In the genomic region with DNA sequence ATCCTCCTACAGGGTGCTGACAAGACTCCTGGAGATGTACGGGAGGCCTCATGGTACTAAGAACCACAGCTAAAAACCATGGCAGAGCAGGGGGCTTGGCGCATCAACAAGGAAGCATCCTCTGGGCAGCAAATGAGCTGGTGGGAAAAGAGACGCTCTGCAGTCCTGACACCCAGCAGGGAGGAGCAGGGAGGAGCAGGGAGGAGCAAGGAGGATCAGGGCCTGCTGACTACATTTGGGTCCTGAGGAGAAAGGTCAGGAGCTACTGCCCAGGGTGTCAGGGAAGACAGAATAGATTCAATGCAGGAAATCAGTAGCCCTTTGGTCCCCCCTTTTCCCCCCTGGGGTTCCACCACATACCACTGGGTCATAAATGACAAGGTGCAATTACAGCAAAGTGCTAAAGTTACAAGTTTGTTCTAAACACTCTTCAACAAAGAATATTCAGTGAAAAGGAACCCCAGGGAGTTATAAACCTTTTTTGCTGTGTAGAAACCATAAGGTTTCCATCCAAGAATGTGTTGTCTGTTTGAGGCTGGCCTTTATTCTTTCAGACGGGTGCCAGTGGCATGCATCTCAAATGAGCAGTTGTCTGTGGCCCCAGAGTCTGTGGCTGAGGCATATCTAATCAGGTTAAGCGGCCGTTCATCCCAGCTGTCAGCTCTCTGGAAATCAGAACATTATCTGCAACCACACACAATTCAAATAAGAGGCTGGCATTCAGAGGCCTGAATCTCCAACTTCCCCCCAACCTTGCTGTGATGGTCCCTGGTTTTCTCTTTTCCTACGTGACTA, we compare ENCODE assay signal across 26 cellular contexts.
DNase-seq lines count a peak whose midpoint lies in the region; ATAC-seq, FAIRE-seq and TF ChIP-seq lines count a peak whose summit lies in the region.
"Had no signal": no experiment of that assay in that cellular context is flagged by ENCODE, and none has a peak within 500 bp of the region (broad histone marks: within the 10 kb centered on the region; RNA-seq: fewer than 3 reads in every experiment).

No MANE protein-coding gene starts in this region.

- H3K36me3 ChIP-seq in WERI-Rb-1, result no peaks in the 10 kb centered on the region
- H3K36me3 ChIP-seq in smooth muscle cell (ENCODE audit: low read depth), result no peaks in the 10 kb centered on the region
- H3K36me3 ChIP-seq: ovary, suprapubic skin had no signal

- H3K4me3 ChIP-seq in WERI-Rb-1 (ENCODE audit: low read depth, low read length), result peak overlapping the region; percentile 15
- H3K4me3 ChIP-seq in smooth muscle cell, result no peak overlapping the region
- H3K4me3 ChIP-seq: ovary, suprapubic skin had no signal

- H3K4me1 ChIP-seq in smooth muscle cell (ENCODE audit: low read depth), result no peaks in the 10 kb centered on the region
- H3K4me1 ChIP-seq: suprapubic skin had no signal

- H4K20me1 ChIP-seq in smooth muscle cell (ENCODE audit: low read depth), result no peaks in the 10 kb centered on the region

- H3K4me1 Mint-ChIP-seq in activated T-cell treated with anti-CD3 and anti-CD28 coated beads, Interleukin-2, amount 50 U/mL, for 24 hours (ENCODE audit: low read depth), result peaks cover 13% of the 10 kb centered on the region
- H3K4me1 Mint-ChIP-seq: central memory CD8-positive, alpha-beta T cell had no signal

- ATAC-seq in Right ventricle myocardium inferior, result no peak
- ATAC-seq: activated CD8-positive, alpha-beta T cell treated with anti-CD3 and anti-CD28 coated beads for 36 hours; natural killer cell treated with Interleukin-12 subunit alpha and Interleukin-12 subunit beta and Interleukin-15 and Interleukin-18, amount 100 ng/mL, for 72 hours had no signal

- H3K27me3 Mint-ChIP-seq in activated T-cell treated with anti-CD3 and anti-CD28 coated beads, Interleukin-2, amount 50 U/mL, for 24 hours, result no peaks in the 10 kb centered on the region
- H3K27me3 Mint-ChIP-seq: activated CD8-positive, alpha-beta T cell treated with anti-CD3 and anti-CD28 coated beads for 36 hours; central memory CD8-positive, alpha-beta T cell; dendritic cell treated with granulocyte-macrophage colony-stimulating factor and Interleukin-4, amounts not matched to agents 40 ng/mL and 50 ng/mL, for 4 days had no signal

- FAIRE-seq in urothelium cell line (lab: Jason Lieb, UNC), result no peak
- FAIRE-seq: endothelial cell of umbilical vein, GM18507, kidney, TTC549 had no signal

- no peak overlapping the region for H2AFZ ChIP-seq in smooth muscle cell (ENCODE audit: low read depth)

- H3K36me3 Mint-ChIP-seq in activated T-cell treated with anti-CD3 and anti-CD28 coated beads, Interleukin-2, amount 50 U/mL, for 24 hours (ENCODE audit: low read depth), result no peaks in the 10 kb centered on the region
- H3K36me3 Mint-ChIP-seq: activated naive CD8-positive, alpha-beta T cell had no signal

- DNase-seq in NCI-H526 treated with DMSO at 0.1 percent for 48 hours (lab: John Stamatoyannopoulos, UW) (peak; percentile 36), WERI-Rb-1 (peak; percentile 91), foreskin melanocyte (peak; percentile 76), smooth muscle cell (lab: John Stamatoyannopoulos, UW; ENCODE audit: unreplicated experiment) (no peak), NCI-H1105 treated with DMSO at 0.1 percent for 48 hours (lab: John Stamatoyannopoulos, UW) (no peak), Right ventricle myocardium inferior (ENCODE audit: missing footprints) (no peak), urothelium cell line (ENCODE audit: low spot score) (no peak)
- no peak for DNase-seq in activated T-cell treated with anti-CD3 and anti-CD28 coated beads, Interleukin-2, amount 50 U/mL, for 24 hours
- DNase-seq: activated CD8-positive, alpha-beta T cell treated with anti-CD3 and anti-CD28 coated beads for 36 hours; aorta; C1 segment of cervical spinal cord; kidney; NCI-H1436 treated with DMSO at 0.1 percent for 48 hours; NCI-H446; ovary; SIG-M5 had no signal

- intact Hi-C loops in Right ventricle myocardium inferior (cut with DNase I), result no loop called here

- WGBS in smooth muscle cell (ENCODE audit: low lambda C conversion rate), result 43% methylated on average over 7 of the region's 7 CpGs

- H3K27ac ChIP-seq in WERI-Rb-1 (peak overlapping the region; percentile 86), smooth muscle cell (ENCODE audit: low read depth) (no peak overlapping the region)
- H3K27ac ChIP-seq: HL-60, KMS-11, ovary, suprapubic skin had no signal

- no peaks in the 10 kb centered on the region for H3K27me3 ChIP-seq in WERI-Rb-1 (ENCODE audit: insufficient read depth, low read depth, severe bottlenecking)
- H3K27me3 ChIP-seq in smooth muscle cell (ENCODE audit: low read depth), result no peaks in the 10 kb centered on the region
- H3K27me3 ChIP-seq: ovary, suprapubic skin had no signal

- no peak overlapping the region for H3K9ac ChIP-seq in smooth muscle cell (ENCODE audit: low read depth)
- H3K9ac ChIP-seq: KMS-11 had no signal

- H3K4me2 ChIP-seq in smooth muscle cell, result peak overlapping the region; percentile 37
- H3K4me2 ChIP-seq: KMS-11 had no signal

- H3K9me3 ChIP-seq in WERI-Rb-1 (ENCODE audit: severe bottlenecking), result no peaks in the 10 kb centered on the region
- H3K9me3 ChIP-seq in smooth muscle cell (replicated peaks; ENCODE audit: low read depth), result no peaks in the 10 kb centered on the region
- H3K9me3 ChIP-seq: ovary, suprapubic skin had no signal

- H3F3A ChIP-seq in smooth muscle cell (ENCODE audit: low read depth), result no peaks in the 10 kb centered on the region

- H3K4me3 Mint-ChIP-seq in activated T-cell treated with anti-CD3 and anti-CD28 coated beads, Interleukin-2, amount 50 U/mL, for 24 hours, result no peak overlapping the region
- H3K4me3 Mint-ChIP-seq: activated CD8-positive, alpha-beta T cell treated with anti-CD3 and anti-CD28 coated beads for 36 hours; activated naive CD8-positive, alpha-beta T cell; central memory CD8-positive, alpha-beta T cell; dendritic cell treated with granulocyte-macrophage colony-stimulating factor and Interleukin-4, amounts not matched to agents 40 ng/mL and 50 ng/mL, for 4 days; natural killer cell treated with Interleukin-12 subunit alpha and Interleukin-12 subunit beta and Interleukin-15 and Interleukin-18, amount 100 ng/mL, for 72 hours had no signal

- peaks cover 6% of the 10 kb centered on the region for H3K9me3 Mint-ChIP-seq in activated T-cell treated with anti-CD3 and anti-CD28 coated beads, Interleukin-2, amount 50 U/mL, for 24 hours
- H3K9me3 Mint-ChIP-seq: dendritic cell treated with granulocyte-macrophage colony-stimulating factor and Interleukin-4, amounts not matched to agents 40 ng/mL and 50 ng/mL, for 4 days had no signal

- H3K79me2 ChIP-seq in smooth muscle cell (ENCODE audit: low read depth), result no peaks in the 10 kb centered on the region

- TF ChIP-seq CTCF in WERI-Rb-1 (IDR thresholded peaks at IDR 0.05; ENCODE audit: low read depth, low read length) (no peak), smooth muscle cell (IDR thresholded peaks at IDR 0.05; ENCODE audit: borderline replicate concordance, insufficient read depth, poor library complexity, severe bottlenecking) (no peak)

- H3K27ac Mint-ChIP-seq in activated T-cell treated with anti-CD3 and anti-CD28 coated beads, Interleukin-2, amount 50 U/mL, for 24 hours, result no peak overlapping the region
- H3K27ac Mint-ChIP-seq: activated CD8-positive, alpha-beta T cell treated with anti-CD3 and anti-CD28 coated beads for 36 hours; activated naive CD8-positive, alpha-beta T cell; dendritic cell treated with granulocyte-macrophage colony-stimulating factor and Interleukin-4, amounts not matched to agents 40 ng/mL and 50 ng/mL, for 4 days; natural killer cell treated with Interleukin-12 subunit alpha and Interleukin-12 subunit beta and Interleukin-15 and Interleukin-18, amount 100 ng/mL, for 72 hours had no signal

Comparison
In these comparisons a context has a peak if more than half of its experiments do, and no peak if none do; other contexts are left out.
1. DNase-seq: peak in NCI-H526 treated with DMSO at 0.1 percent for 48 hours (single experiment), WERI-Rb-1 (single experiment) and foreskin melanocyte (single experiment); none in smooth muscle cell (single experiment), NCI-H1105 treated with DMSO at 0.1 percent for 48 hours (single experiment), activated T-cell treated with anti-CD3 and anti-CD28 coated beads, Interleukin-2, amount 50 U/mL, for 24 hours (single experiment), Right ventricle myocardium inferior (single experiment) and urothelium cell line (single experiment).